In genomic region chr7:156618791-156619367, GRCh38 we compare ENCODE assay signal across 1 cellular context.
TF ChIP-seq lines count a peak whose summit lies in the region.

No MANE protein-coding gene starts in this region.

TF ChIP-seq in WTC11, 78 proteins besides CTCF, POLR2A, EP300 and RAD21 (continued from another document):
- TF ChIP-seq USF1 (CRISPR knock-in tag; IDR thresholded peaks at IDR 0.05): no peak
- no peak for TF ChIP-seq ZNF263 (CRISPR knock-in tag; IDR thresholded peaks at IDR 0.05; ENCODE audit: low read depth)
- no peak for TF ChIP-seq CREM (CRISPR knock-in tag; IDR thresholded peaks at IDR 0.05)
- no peak for TF ChIP-seq ZNF219 (CRISPR knock-in tag; IDR thresholded peaks at IDR 0.05; ENCODE audit: borderline replicate concordance)
TF ChIP-seq in WTC11: peak in this region for 0.
